In the genomic region with DNA sequence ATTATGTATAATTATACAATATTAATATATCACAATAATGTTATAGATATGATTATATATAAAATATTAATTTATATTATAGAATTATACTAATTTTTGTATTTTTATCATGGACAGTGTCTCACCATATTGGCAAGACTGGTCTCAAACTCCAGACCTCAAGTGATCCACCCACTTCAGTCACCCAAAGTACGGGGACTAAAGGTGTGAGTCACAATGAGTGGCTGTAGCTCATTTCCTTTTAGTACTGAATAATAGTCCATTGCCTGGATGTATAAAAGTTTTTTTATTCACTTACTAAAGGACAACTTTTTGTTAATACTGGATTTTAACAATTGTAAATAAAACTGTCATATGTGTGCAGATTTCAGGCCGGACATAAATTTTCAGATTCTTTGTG, we compare ENCODE assay signal across 23 cellular contexts.
"Had no signal": no experiment of that assay in that cellular context is flagged by ENCODE, and none has a peak within 500 bp of the region (broad histone marks: within the 10 kb centered on the region; RNA-seq: fewer than 3 reads in every experiment).

No MANE protein-coding gene starts in this region.

- DNase-seq: activated CD4-positive, alpha-beta T cell treated with anti-CD3 and anti-CD28 coated beads for 36 hours; activated CD4-positive, alpha-beta T cell treated with anti-CD3 and anti-CD28 coated beads, Interleukin-2, amount 10 ng/mL, durations not matched to agents 7 days and 5 days; activated CD4-positive, alpha-beta T cell treated with anti-CD3 and anti-CD28 coated beads, Interleukin-2, amount 50 U/mL, for 48 hours; activated CD8-positive, alpha-beta T cell treated with anti-CD3 and anti-CD28 coated beads, Interleukin-2, amount 10 ng/mL, durations not matched to agents 7 days and 5 days; activated gamma-delta T cell treated with Interleukin-2 at 50 U/mL for 16 hours; activated naive CD4-positive, alpha-beta T cell treated with anti-CD3 and anti-CD28 coated beads for 36 hours; activated T-cell treated with anti-CD3 and anti-CD28 coated beads, Interleukin-2, amount 50 U/mL, for 4 hours; adrenal gland; body of pancreas; central memory CD4-positive, alpha-beta T cell; colonic mucosa; MG63; NCI-H1105; NCI-H1417 treated with DMSO at 0.1 percent for 48 hours; NCI-H187 treated with DMSO at 0.1 percent for 48 hours; NCI-H2081; NCI-H345; NCI-H524 treated with DMSO at 0.1 percent for 48 hours; NCI-H748 treated with DMSO at 0.1 percent for 48 hours; NK-92 treated with Interleukin-12 subunit alpha and Interleukin-12 subunit beta, amount 100 ng/mL, for 24 hours; PC-9; Right ventricle myocardium superior; T1000 had no signal
